1 cellular context compared by ENCODE assay signal in the genomic region with DNA sequence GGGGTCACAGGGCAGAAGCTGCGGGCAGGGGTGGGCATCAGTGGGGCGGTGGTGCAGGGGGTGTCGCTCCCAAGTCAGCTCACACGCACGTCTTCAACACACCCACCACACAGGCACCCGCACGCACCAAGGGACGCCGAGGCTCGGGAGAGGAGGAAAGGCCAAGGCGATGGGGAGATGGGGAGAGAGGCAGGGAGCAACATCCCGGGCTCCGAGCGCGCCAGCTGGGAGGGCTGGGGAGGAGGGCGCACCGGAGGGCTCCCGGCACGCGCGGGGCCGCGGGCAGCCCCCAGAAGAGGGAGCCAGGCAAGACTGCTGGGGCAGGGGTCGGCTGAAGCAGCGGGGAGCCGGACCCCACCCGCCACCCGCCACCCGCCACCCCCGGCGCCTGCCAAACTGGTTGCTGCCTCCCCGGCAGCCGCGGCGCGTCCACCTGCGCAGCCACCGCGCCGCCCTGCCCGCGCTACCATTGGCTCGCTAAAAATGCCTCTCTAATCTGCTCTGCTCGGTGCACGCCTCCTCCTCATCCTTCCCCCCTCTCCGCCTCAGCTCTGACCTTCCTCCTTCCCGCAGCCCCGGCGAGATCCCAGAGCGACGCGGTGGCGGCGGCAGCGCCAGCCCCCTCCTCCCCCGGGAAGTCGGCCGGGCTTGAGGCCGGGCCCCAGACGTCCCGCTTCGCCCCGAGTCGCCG.
TF ChIP-seq lines count a peak whose summit lies in the region.

A gene with protein sequence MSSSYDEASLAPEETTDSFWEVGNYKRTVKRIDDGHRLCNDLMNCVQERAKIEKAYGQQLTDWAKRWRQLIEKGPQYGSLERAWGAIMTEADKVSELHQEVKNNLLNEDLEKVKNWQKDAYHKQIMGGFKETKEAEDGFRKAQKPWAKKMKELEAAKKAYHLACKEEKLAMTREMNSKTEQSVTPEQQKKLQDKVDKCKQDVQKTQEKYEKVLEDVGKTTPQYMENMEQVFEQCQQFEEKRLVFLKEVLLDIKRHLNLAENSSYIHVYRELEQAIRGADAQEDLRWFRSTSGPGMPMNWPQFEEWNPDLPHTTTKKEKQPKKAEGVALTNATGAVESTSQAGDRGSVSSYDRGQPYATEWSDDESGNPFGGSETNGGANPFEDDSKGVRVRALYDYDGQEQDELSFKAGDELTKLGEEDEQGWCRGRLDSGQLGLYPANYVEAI (plus strand): TSS at position 526 of the 691 bp plus-strand sequence. CDS start 60,230 bp downstream, outside the sequence.

TF ChIP-seq in HEK293, 187 proteins besides CTCF, POLR2A, EP300 and RAD21 (continued from another document):
- TF ChIP-seq KLF17 (tag by site-specific recombination; IDR thresholded peaks at IDR 0.05): no peak
- peak; percentile 56 for TF ChIP-seq ZIC2 (tag by site-specific recombination; IDR thresholded peaks at IDR 0.05)
- TF ChIP-seq BCL11A (tag by site-specific recombination; IDR thresholded peaks at IDR 0.05; ENCODE audit: low read depth): no peak
- TF ChIP-seq ZBTB8A (tag by site-specific recombination; IDR thresholded peaks at IDR 0.05): peak; percentile 38; the same call in 1 of the 2 replicates
- no peak for TF ChIP-seq ZNF776 (tag by site-specific recombination; IDR thresholded peaks at IDR 0.05; ENCODE audit: borderline replicate concordance)
- no peak for TF ChIP-seq ZNF629 (tag by site-specific recombination; IDR thresholded peaks at IDR 0.05)
- no peak for TF ChIP-seq ZNF146 (tag by site-specific recombination; IDR thresholded peaks at IDR 0.05)
- TF ChIP-seq ZNF48 (tag by site-specific recombination; IDR thresholded peaks at IDR 0.05): no peak
- TF ChIP-seq ZFHX2 (tag by site-specific recombination; conservative IDR thresholded peaks at IDR 0.05): peak; percentile 77
- no peak for TF ChIP-seq ZNF501 (tag by site-specific recombination; IDR thresholded peaks at IDR 0.05)
- TF ChIP-seq, protein P1, sequence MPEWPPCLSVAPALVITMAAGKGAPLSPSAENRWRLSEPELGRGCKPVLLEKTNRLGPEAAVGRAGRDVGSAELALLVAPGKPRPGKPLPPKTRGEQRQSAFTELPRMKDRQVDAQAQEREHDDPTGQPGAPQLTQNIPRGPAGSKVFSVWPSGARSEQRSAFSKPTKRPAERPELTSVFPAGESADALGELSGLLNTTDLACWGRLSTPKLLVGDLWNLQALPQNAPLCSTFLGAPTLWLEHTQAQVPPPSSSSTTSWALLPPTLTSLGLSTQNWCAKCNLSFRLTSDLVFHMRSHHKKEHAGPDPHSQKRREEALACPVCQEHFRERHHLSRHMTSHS (tag by site-specific recombination; IDR thresholded peaks at IDR 0.05): no peak
- no peak for TF ChIP-seq HOXA7 (CRISPR knock-in tag; IDR thresholded peaks at IDR 0.05; ENCODE audit: borderline replicate concordance)
- TF ChIP-seq ZNF785 (tag by site-specific recombination; IDR thresholded peaks at IDR 0.05): no peak
- TF ChIP-seq ZBTB26 (tag by site-specific recombination; optimal IDR thresholded peaks at IDR 0.05): peak; percentile 59
- no peak for TF ChIP-seq ZNF266 (tag by site-specific recombination; IDR thresholded peaks at IDR 0.05; ENCODE audit: low read depth)
- no peak for TF ChIP-seq ZNF404 (tag by site-specific recombination; IDR thresholded peaks at IDR 0.05)
- no peak for TF ChIP-seq ZBTB20 (tag by site-specific recombination; IDR thresholded peaks at IDR 0.05)
- TF ChIP-seq ZNF560 (tag by site-specific recombination; IDR thresholded peaks at IDR 0.05; ENCODE audit: borderline replicate concordance): no peak
- TF ChIP-seq ZSCAN16 (tag by site-specific recombination; IDR thresholded peaks at IDR 0.05): no peak
- TF ChIP-seq ZNF114 (tag by site-specific recombination; IDR thresholded peaks at IDR 0.05): no peak
- TF ChIP-seq REPIN1 (tag by site-specific recombination; IDR thresholded peaks at IDR 0.05; ENCODE audit: low read depth): no peak
- peak; percentile 68 for TF ChIP-seq SP2 (tag by site-specific recombination; IDR thresholded peaks at IDR 0.05)
- no peak for TF ChIP-seq ZBTB1 (tag by site-specific recombination; IDR thresholded peaks at IDR 0.05)
- TF ChIP-seq ZNF837 (tag by site-specific recombination; IDR thresholded peaks at IDR 0.05): no peak
- TF ChIP-seq ZFP69B (tag by site-specific recombination; IDR thresholded peaks at IDR 0.05): no peak
